ENCODE assay signal across 1 cellular context in genomic region chr10:46223626-46224413, GRCh38.
TF ChIP-seq lines count a peak whose summit lies in the region.

No MANE protein-coding gene starts in this region.

TF ChIP-seq in K562, 482 proteins besides CTCF, POLR2A, EP300 and RAD21 (continued from another document):
- peak; percentile 17; the same call in 1 of the 2 replicates for TF ChIP-seq ATF3 (IDR thresholded peaks at IDR 0.05)
- no peak for TF ChIP-seq ATF3 (CRISPR knock-in tag; conservative IDR thresholded peaks at IDR 0.05)
- 0 out of 2 replicates have a peak, but pooled peaks have one; percentile 17 for TF ChIP-seq STAG1 (CRISPR knock-in tag; IDR thresholded peaks at IDR 0.05; ENCODE audit: borderline replicate concordance)
